In the genomic region with DNA sequence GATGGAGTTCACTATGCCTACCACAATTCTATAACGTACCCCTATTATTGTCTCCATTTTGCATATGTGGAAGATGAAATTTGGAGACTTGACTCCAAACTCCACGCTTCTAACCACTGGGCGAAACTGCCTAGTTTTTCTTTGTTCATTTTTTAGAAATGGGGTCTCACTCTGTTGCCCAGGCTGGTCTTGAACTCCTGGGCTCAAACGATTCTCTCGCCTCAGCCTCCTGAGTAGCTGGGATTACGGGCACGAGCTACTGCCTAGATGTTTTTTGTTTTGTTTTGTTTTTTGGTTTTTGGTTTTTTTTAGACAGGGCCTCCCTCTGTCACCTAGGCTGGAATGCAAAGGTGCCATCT, we compare ENCODE assay signal across 8 cellular contexts. TPM values are rescaled to one million over a fixed set of nuclear protein-coding genes. Genes with fewer than 3 reads are reported as not detected.
DNase-seq lines count a peak whose midpoint lies in the region; ATAC-seq and TF ChIP-seq lines count a peak whose summit lies in the region.

No MANE protein-coding gene starts in this region.

- in situ Hi-C loops in HAP-1 (cut with MboI; ENCODE audit: low sequenced_read_pairs): no loop called here

- H3K36me3 Mint-ChIP-seq in activated naive CD8-positive, alpha-beta T cell treated with anti-CD3 and anti-CD28 coated beads, Interleukin-2, amount 10 ng/mL, durations not matched to agents 7 days and 5 days: peaks cover 37% of the 10 kb centered on the region

- peaks cover 31% of the 10 kb centered on the region for H3K4me1 ChIP-seq in ACC112 (ENCODE audit: control insufficient read depth, insufficient read depth, low read length, unreplicated experiment)
- peaks cover 19% of the 10 kb centered on the region for H3K4me1 ChIP-seq in HAP-1
- H3K4me1 ChIP-seq in mucosa of rectum (ENCODE audit: control insufficient read depth in 2 of 2, insufficient read depth in 2 of 2, low read length in 2 of 2): peaks cover 15 to 19% of the 10 kb centered on the region in 2 donors

- peaks cover 4% of the 10 kb centered on the region for H3K27me3 Mint-ChIP-seq in activated naive CD8-positive, alpha-beta T cell treated with anti-CD3 and anti-CD28 coated beads, Interleukin-2, amount 10 ng/mL, durations not matched to agents 7 days and 5 days

- H2AFZ ChIP-seq in ACC112 (ENCODE audit: low read length, unreplicated experiment): peak overlapping the region; percentile 66

- H3K4me3 ChIP-seq in ACC112 (ENCODE audit: low read depth, low read length) (peak overlapping the region; percentile 100; the same call in 1 of the 2 replicates), HAP-1 (peak overlapping the region; percentile 94), mucosa of rectum (ENCODE audit: low read length in 2 of 2) (peak overlapping the region; percentile 97 to 98)

- no peak for ATAC-seq in activated naive CD8-positive, alpha-beta T cell treated with anti-CD3 and anti-CD28 coated beads, Interleukin-2, amount 10 ng/mL, durations not matched to agents 7 days and 5 days (ENCODE audit: low read depth)
- ATAC-seq in HG03565 (IDR thresholded peaks at IDR 0.05; ENCODE audit: unreplicated experiment): no peak
- no peak for ATAC-seq in GM19397 (IDR thresholded peaks at IDR 0.05; ENCODE audit: unreplicated experiment)
- ATAC-seq in GM18505 (IDR thresholded peaks at IDR 0.05; ENCODE audit: unreplicated experiment): no peak

- H3K27ac Mint-ChIP-seq in activated naive CD8-positive, alpha-beta T cell treated with anti-CD3 and anti-CD28 coated beads, Interleukin-2, amount 10 ng/mL, durations not matched to agents 7 days and 5 days: peak overlapping the region; percentile 97

- H3K9me3 Mint-ChIP-seq in activated naive CD8-positive, alpha-beta T cell treated with anti-CD3 and anti-CD28 coated beads, Interleukin-2, amount 10 ng/mL, durations not matched to agents 7 days and 5 days: no peaks in the 10 kb centered on the region

- H3K27me3 ChIP-seq in ACC112 (ENCODE audit: insufficient read depth, low read length): no peaks in the 10 kb centered on the region
- no peaks in the 10 kb centered on the region for H3K27me3 ChIP-seq in HAP-1 (ENCODE audit: low read depth)
- H3K27me3 ChIP-seq in mucosa of rectum (ENCODE audit: control insufficient read depth in 2 of 2, insufficient read depth in 2 of 2, low read length in 2 of 2): no peaks in the 10 kb centered on the region

- TF ChIP-seq POLR2A in GM18505 (IDR thresholded peaks at IDR 0.05; ENCODE audit: borderline replicate concordance, extremely low read depth, insufficient read depth, insufficient read length): no peak

- H3K4me1 Mint-ChIP-seq in activated naive CD8-positive, alpha-beta T cell treated with anti-CD3 and anti-CD28 coated beads, Interleukin-2, amount 10 ng/mL, durations not matched to agents 7 days and 5 days: peaks cover 37% of the 10 kb centered on the region

- no peak for DNase-seq in HAP-1 (ENCODE audit: low spot score in 2 of 2)
- DNase-seq in activated naive CD8-positive, alpha-beta T cell treated with anti-CD3 and anti-CD28 coated beads, Interleukin-2, amount 10 ng/mL, durations not matched to agents 7 days and 5 days: no peak
- DNase-seq in stimulated activated CD4-positive, alpha-beta T cell treated with anti-CD3 and anti-CD28 coated beads, Interleukin-4, amount 100 ng/mL, for 24 hours: no peak

- peaks cover 44% of the 10 kb centered on the region for H3K79me2 ChIP-seq in ACC112 (ENCODE audit: control insufficient read depth, insufficient read depth, low read length, unreplicated experiment)

- POLR2A ChIA-PET in activated naive CD8-positive, alpha-beta T cell treated with anti-CD3 and anti-CD28 coated beads, Interleukin-2, amount 10 ng/mL, durations not matched to agents 7 days and 5 days (lab: Charles Lee): interaction anchor here (0.6 to 3.9 kb wide), 6 partner anchors 10 to 179 kb away, joined by 3 to 19 read pairs (median 4); no protein-coding TSS in a partner anchor

- H3K4me3 Mint-ChIP-seq in activated naive CD8-positive, alpha-beta T cell treated with anti-CD3 and anti-CD28 coated beads, Interleukin-2, amount 10 ng/mL, durations not matched to agents 7 days and 5 days: peak overlapping the region; percentile 94

- H3K36me3 ChIP-seq in ACC112 (ENCODE audit: insufficient read depth, low read length) (peaks cover 40% of the 10 kb centered on the region), HAP-1 (replicated peaks) (peaks cover 42% of the 10 kb centered on the region), mucosa of rectum (ENCODE audit: control insufficient read depth in 2 of 2, insufficient read depth in 2 of 2, low read length in 2 of 2) (peaks cover 28% of the 10 kb centered on the region in 2 donors)

- H3K27ac ChIP-seq in ACC112 (ENCODE audit: low read depth, low read length): peak overlapping the region; percentile 79
- H3K27ac ChIP-seq in mucosa of rectum (ENCODE audit: low read depth in 2 of 2, low read length in 2 of 2): peak overlapping the region in 1 of 2 donors; percentile 86

- no peaks in the 10 kb centered on the region for H3K9me3 ChIP-seq in HAP-1
- no peaks in the 10 kb centered on the region for H3K9me3 ChIP-seq in mucosa of rectum (ENCODE audit: control insufficient read depth in 2 of 2, low read length in 2 of 2)

- H3K9ac ChIP-seq in mucosa of rectum (ENCODE audit: low read depth in 1 of 2, low read length in 2 of 2): peak overlapping the region in 1 of 2 donors; percentile 42

RNA-seq across cellular contexts. Expression of a gene that starts 0.6 kb away (rescaled TPM):
- total RNA-seq in activated naive CD8-positive, alpha-beta T cell treated with anti-CD3 and anti-CD28 coated beads, Interleukin-2, amount 10 ng/mL, durations not matched to agents 7 days and 5 days: 1,000 to 10,000 TPM; 2,162 to 2,195 TPM

RNA-seq across cellular contexts. Expression of a gene that starts 45.5 kb away (rescaled TPM):
- total RNA-seq in activated naive CD8-positive, alpha-beta T cell treated with anti-CD3 and anti-CD28 coated beads, Interleukin-2, amount 10 ng/mL, durations not matched to agents 7 days and 5 days: under 1 TPM; 0.79 to 0.97 TPM
